Comparison of ENCODE assay signal across 37 cellular contexts in genomic region chr5:31217441-31217840, GRCh38. TPM values are rescaled to one million over a fixed set of nuclear protein-coding genes. Genes with fewer than 3 reads are reported as not detected.
"Had no signal": no experiment of that assay in that cellular context is flagged by ENCODE, and none has a peak within 500 bp of the region (broad histone marks: within the 10 kb centered on the region; RNA-seq: fewer than 3 reads in every experiment).

No MANE protein-coding gene starts in this region.

- H3K36me3 ChIP-seq: adrenal gland, cardiac muscle cell had no signal

- H3K4me1 Mint-ChIP-seq: activated B cell treated with CpG ODN at 0.5 μM for 24 hours; activated CD4-positive, alpha-beta T cell treated with anti-CD3 and anti-CD28 coated beads, Interleukin-2, amount 10 ng/mL, durations not matched to agents 24 days and 14 days; activated naive CD8-positive, alpha-beta T cell treated with anti-CD3 and anti-CD28 coated beads for 36 hours; activated T-helper 17 cell treated with anti-CD3 and anti-CD28 coated beads, Interleukin-2, amount 50 U/mL, for 72 hours had no signal

- H3K9me3 ChIP-seq: adrenal gland had no signal

- H3K4me3 ChIP-seq: adrenal gland, cardiac muscle cell had no signal

- H3K27ac ChIP-seq: adrenal gland, cardiac muscle cell, VCaP had no signal

- H3K27me3 Mint-ChIP-seq: activated B cell treated with CpG ODN at 0.5 μM for 24 hours; activated CD4-positive, alpha-beta T cell treated with anti-CD3 and anti-CD28 coated beads, Interleukin-2, amount 10 ng/mL, durations not matched to agents 24 days and 14 days; brain had no signal

- H3K27me3 ChIP-seq: adrenal gland, cardiac muscle cell had no signal

- H3K36me3 Mint-ChIP-seq: activated CD4-positive, alpha-beta memory T cell treated with anti-CD3 and anti-CD28 coated beads for 36 hours; activated naive CD4-positive, alpha-beta T cell treated with anti-CD3 and anti-CD28 coated beads, Interleukin-2, amount 50 U/mL, for 72 hours; activated naive CD8-positive, alpha-beta T cell treated with anti-CD3 and anti-CD28 coated beads for 36 hours; brain had no signal

- FAIRE-seq: bronchial epithelial cell, TTC549 had no signal

- H3K4me1 ChIP-seq: adrenal gland had no signal

- DNase-seq: activated B cell treated with CpG ODN at 0.5 μM for 24 hours; activated CD4-positive, alpha-beta memory T cell treated with anti-CD3 and anti-CD28 coated beads for 36 hours; activated CD4-positive, alpha-beta T cell treated with anti-CD3 and anti-CD28 coated beads for 4 hours; activated CD4-positive, alpha-beta T cell treated with anti-CD3 and anti-CD28 coated beads, Interleukin-2, amount 10 ng/mL, durations not matched to agents 24 days and 14 days; activated CD4-positive, alpha-beta T cell treated with anti-CD3 and anti-CD28 coated beads, Interleukin-2, amount 50 U/mL, for 1 hour; activated CD4-positive, alpha-beta T cell treated with anti-CD3 and anti-CD28 coated beads, Interleukin-2, amount 50 U/mL, for 4 hours; activated CD4-positive, CD25-positive, alpha-beta regulatory T cell treated with anti-CD3 and anti-CD28 coated beads, Interleukin-2, amount 50 U/mL, for 72 hours; activated CD8-positive, alpha-beta memory T cell treated with anti-CD3 and anti-CD28 coated beads, Interleukin-2, amount 50 U/mL, for 4 hours; activated CD8-positive, alpha-beta T cell treated with anti-CD3 and anti-CD28 coated beads for 36 hours; activated effector memory CD4-positive, alpha-beta T cell treated with anti-CD3 and anti-CD28 coated beads, Interleukin-2, amount 50 U/mL, for 16 hours; activated gamma-delta T cell treated with Interleukin-2 at 50 U/mL for 16 hours; activated naive CD4-positive, alpha-beta T cell; activated naive CD4-positive, alpha-beta T cell treated with anti-CD3 and anti-CD28 coated beads for 36 hours; activated naive CD4-positive, alpha-beta T cell treated with anti-CD3 and anti-CD28 coated beads, Interleukin-2, amount 50 U/mL, for 16 hours; activated naive CD8-positive, alpha-beta T cell treated with anti-CD3 and anti-CD28 coated beads for 36 hours; activated T-cell treated with anti-CD3 and anti-CD28 coated beads for 4 hours; activated T-cell treated with anti-CD3 and anti-CD28 coated beads, Interleukin-2, amount 50 U/mL, for 1 hour; activated T-cell treated with anti-CD3 and anti-CD28 coated beads, Interleukin-2, amount 50 U/mL, for 4 hours; activated T-cell treated with anti-CD3 and anti-CD28 coated beads, Interleukin-2, amount 50 U/mL, for 72 hours; adrenal gland; amniotic stem cell; aorta; caudate nucleus; T-helper 1 cell; T-helper 2 cell; T-helper 9 cell had no signal

- ATAC-seq: activated CD8-positive, alpha-beta T cell treated with anti-CD3 and anti-CD28 coated beads for 36 hours; activated naive CD4-positive, alpha-beta T cell treated with anti-CD3 and anti-CD28 coated beads, Interleukin-2, amount 50 U/mL, for 72 hours; activated T-cell treated with anti-CD3 and anti-CD28 coated beads, Interleukin-2, amount 50 U/mL, for 4 hours; activated T-cell treated with anti-CD3 and anti-CD28 coated beads, Interleukin-2, amount 50 U/mL, for 72 hours; activated T-helper 17 cell treated with anti-CD3 and anti-CD28 coated beads, Interleukin-2, amount 50 U/mL, for 72 hours had no signal

- H3K9me3 Mint-ChIP-seq: activated B cell treated with CpG ODN at 0.5 μM for 24 hours; activated CD4-positive, alpha-beta memory T cell treated with anti-CD3 and anti-CD28 coated beads for 36 hours; activated CD4-positive, alpha-beta T cell treated with anti-CD3 and anti-CD28 coated beads, Interleukin-2, amount 10 ng/mL, durations not matched to agents 24 days and 14 days; activated naive CD4-positive, alpha-beta T cell treated with anti-CD3 and anti-CD28 coated beads for 36 hours; activated naive CD4-positive, alpha-beta T cell treated with anti-CD3 and anti-CD28 coated beads, Interleukin-2, amount 50 U/mL, for 72 hours; activated T-cell treated with anti-CD3 and anti-CD28 coated beads, Interleukin-2, amount 50 U/mL, for 4 hours; activated T-cell treated with anti-CD3 and anti-CD28 coated beads, Interleukin-2, amount 50 U/mL, for 72 hours; activated T-helper 1 cell treated with anti-CD3 and anti-CD28 coated beads, Interleukin-12 subunit alpha, Interleukin-12 subunit beta, Interleukin-2, Interleukin-4 antibody, amounts not matched to agents 30 ng/mL and 10 ng/mL and 1 ng/mL, durations not matched to agents 14 hours and 24 hours and 36 hours; activated T-helper 17 cell treated with anti-CD3 and anti-CD28 coated beads, Interleukin-2, amount 50 U/mL, for 72 hours; brain; T-helper 1 cell treated with Interleukin-12 subunit alpha and Interleukin-12 subunit beta and Interleukin-4 antibody, amounts not matched to agents 30 μg/mL and 1 μg/mL, for 36 hours; T-helper 2 cell treated with Interferon-gamma antibody and Interleukin-4, amounts not matched to agents 5 μg/mL and 100 μg/mL, for 36 hours had no signal

- H3K4me3 Mint-ChIP-seq: activated B cell treated with CpG ODN at 0.5 μM for 24 hours; activated CD4-positive, alpha-beta memory T cell treated with anti-CD3 and anti-CD28 coated beads for 36 hours; activated CD4-positive, alpha-beta T cell treated with anti-CD3 and anti-CD28 coated beads, Interleukin-2, amount 10 ng/mL, durations not matched to agents 24 days and 14 days; activated CD8-positive, alpha-beta T cell treated with anti-CD3 and anti-CD28 coated beads for 36 hours; activated naive CD4-positive, alpha-beta T cell treated with anti-CD3 and anti-CD28 coated beads for 36 hours; activated naive CD8-positive, alpha-beta T cell treated with anti-CD3 and anti-CD28 coated beads for 36 hours; activated T-cell treated with anti-CD3 and anti-CD28 coated beads, Interleukin-2, amount 50 U/mL, for 4 hours; activated T-cell treated with anti-CD3 and anti-CD28 coated beads, Interleukin-2, amount 50 U/mL, for 72 hours; activated T-helper 1 cell treated with anti-CD3 and anti-CD28 coated beads, Interleukin-12 subunit alpha, Interleukin-12 subunit beta, Interleukin-2, Interleukin-4 antibody, amounts not matched to agents 30 ng/mL and 10 ng/mL and 1 ng/mL, durations not matched to agents 14 hours and 24 hours and 36 hours; activated T-helper 17 cell treated with anti-CD3 and anti-CD28 coated beads, Interleukin-2, amount 50 U/mL, for 72 hours; brain; T-helper 1 cell treated with Interleukin-12 subunit alpha and Interleukin-12 subunit beta and Interleukin-4 antibody, amounts not matched to agents 30 μg/mL and 1 μg/mL, for 36 hours; T-helper 2 cell treated with Interferon-gamma antibody and Interleukin-4, amounts not matched to agents 5 μg/mL and 100 μg/mL, for 36 hours had no signal

- H3K27ac Mint-ChIP-seq: activated B cell treated with CpG ODN at 0.5 μM for 24 hours; activated CD4-positive, alpha-beta memory T cell treated with anti-CD3 and anti-CD28 coated beads for 36 hours; activated CD4-positive, alpha-beta T cell treated with anti-CD3 and anti-CD28 coated beads, Interleukin-2, amount 10 ng/mL, durations not matched to agents 24 days and 14 days; activated CD8-positive, alpha-beta T cell treated with anti-CD3 and anti-CD28 coated beads for 36 hours; activated naive CD4-positive, alpha-beta T cell treated with anti-CD3 and anti-CD28 coated beads for 36 hours; activated naive CD4-positive, alpha-beta T cell treated with anti-CD3 and anti-CD28 coated beads, Interleukin-2, amount 50 U/mL, for 72 hours; activated naive CD8-positive, alpha-beta T cell treated with anti-CD3 and anti-CD28 coated beads for 36 hours; activated T-cell treated with anti-CD3 and anti-CD28 coated beads, Interleukin-2, amount 50 U/mL, for 72 hours; activated T-helper 1 cell treated with anti-CD3 and anti-CD28 coated beads, Interleukin-12 subunit alpha, Interleukin-12 subunit beta, Interleukin-2, Interleukin-4 antibody, amounts not matched to agents 30 ng/mL and 10 ng/mL and 1 ng/mL, durations not matched to agents 14 hours and 24 hours and 36 hours; activated T-helper 17 cell treated with anti-CD3 and anti-CD28 coated beads, Interleukin-2, amount 50 U/mL, for 72 hours; brain; T-helper 1 cell treated with Interleukin-12 subunit alpha and Interleukin-12 subunit beta and Interleukin-4 antibody, amounts not matched to agents 30 μg/mL and 1 μg/mL, for 36 hours; T-helper 2 cell treated with Interferon-gamma antibody and Interleukin-4, amounts not matched to agents 5 μg/mL and 100 μg/mL, for 36 hours had no signal

RNA-seq across cellular contexts. Expression of gene CDH6, which starts 24.0 kb away (rescaled TPM):
- total RNA-seq: activated B cell treated with CpG ODN at 0.5 μM for 24 hours; activated CD4-positive, alpha-beta memory T cell treated with anti-CD3 and anti-CD28 coated beads for 36 hours; activated CD4-positive, alpha-beta T cell treated with anti-CD3 and anti-CD28 coated beads, Interleukin-2, amount 10 ng/mL, durations not matched to agents 24 days and 14 days; activated CD8-positive, alpha-beta memory T cell treated with anti-CD3 and anti-CD28 coated beads for 36 hours; activated CD8-positive, alpha-beta T cell treated with anti-CD3 and anti-CD28 coated beads for 36 hours; activated naive CD4-positive, alpha-beta T cell treated with anti-CD3 and anti-CD28 coated beads for 36 hours; activated naive CD4-positive, alpha-beta T cell treated with anti-CD3 and anti-CD28 coated beads, Interleukin-2, amount 50 U/mL, for 72 hours; activated naive CD8-positive, alpha-beta T cell treated with anti-CD3 and anti-CD28 coated beads for 36 hours; activated T-cell treated with anti-CD3 and anti-CD28 coated beads, Interleukin-2, amount 50 U/mL, for 4 hours; activated T-cell treated with anti-CD3 and anti-CD28 coated beads, Interleukin-2, amount 50 U/mL, for 72 hours; activated T-helper 1 cell treated with anti-CD3 and anti-CD28 coated beads, Interleukin-12 subunit alpha, Interleukin-12 subunit beta, Interleukin-2, Interleukin-4 antibody, amounts not matched to agents 30 ng/mL and 10 ng/mL and 1 ng/mL, durations not matched to agents 14 hours and 24 hours and 36 hours; activated T-helper 17 cell treated with anti-CD3 and anti-CD28 coated beads, Interleukin-2, amount 50 U/mL, for 72 hours had no signal
- polyA plus RNA-seq: cardiac muscle cell had no signal
